In the genomic region with DNA sequence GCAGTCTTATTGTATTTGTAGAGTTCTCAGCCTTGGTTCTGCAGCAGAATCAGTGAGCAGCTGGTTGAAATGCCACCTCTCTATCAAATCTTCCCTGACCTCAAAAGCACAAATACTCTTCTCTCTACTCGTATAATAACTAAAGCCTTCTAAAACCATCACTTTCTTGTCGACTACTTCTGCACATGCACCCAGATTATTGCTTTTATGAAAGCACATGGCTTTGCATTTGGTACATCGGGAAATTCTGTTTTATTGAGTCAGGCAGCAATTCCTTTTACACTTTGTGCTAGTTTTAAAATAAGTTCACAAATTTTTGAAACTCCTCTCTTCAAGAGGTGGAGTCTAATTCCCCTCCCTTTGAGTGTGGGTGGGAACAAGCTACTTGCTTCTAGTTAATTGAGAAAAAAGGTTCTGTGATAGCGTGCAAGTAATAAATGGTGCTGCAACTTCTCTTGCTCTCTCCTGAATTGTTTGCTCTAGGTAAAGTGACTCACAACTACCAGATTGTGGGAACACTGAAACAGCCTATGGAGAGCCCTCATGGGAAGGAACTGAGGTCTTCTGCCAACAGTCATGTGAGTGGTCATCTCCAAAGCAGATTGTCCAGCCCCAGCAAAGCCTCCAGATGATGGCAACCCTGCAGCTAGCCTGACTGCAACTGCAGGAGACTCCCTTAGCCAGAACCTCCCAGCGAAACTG, we compare ENCODE assay signal across 19 cellular contexts.
DNase-seq lines count a peak whose midpoint lies in the region; ATAC-seq and TF ChIP-seq lines count a peak whose summit lies in the region.
"Had no signal": no experiment of that assay in that cellular context is flagged by ENCODE, and none has a peak within 500 bp of the region (broad histone marks: within the 10 kb centered on the region; RNA-seq: fewer than 3 reads in every experiment).

No MANE protein-coding gene starts in this region.

- H3K4me3 ChIP-seq in AG10803 (ENCODE audit: low read length) (no peak overlapping the region), Karpas-422 (ENCODE audit: low read length) (no peak overlapping the region), mammary epithelial cell (replicated peaks in 1 of 3; ENCODE audit: insufficient read depth in 1 of 3, low read depth in 2 of 3, low read length in 3 of 3) (no peak overlapping the region), hepatocyte (no peak overlapping the region), dorsolateral prefrontal cortex (no peak overlapping the region), lower lobe of right lung (no peak overlapping the region)

- BruUV-seq in mammary epithelial cell (replicated peaks; lab: Mats Ljungman, UMichigan): no TSS peak

- H2AFZ ChIP-seq in Karpas-422 (ENCODE audit: low read length) (no peak overlapping the region), mammary epithelial cell (ENCODE audit: low read depth, low read length) (no peak overlapping the region), hepatocyte (no peak overlapping the region)

- no peak overlapping the region for H3K4me2 ChIP-seq in Karpas-422 (ENCODE audit: low read depth, low read length, poor library complexity, severe bottlenecking)
- no peak overlapping the region for H3K4me2 ChIP-seq in mammary epithelial cell (ENCODE audit: insufficient read depth, low read depth, low read length)
- no peak overlapping the region for H3K4me2 ChIP-seq in hepatocyte

- peak; percentile 11 for DNase-seq in AG10803 (ENCODE audit: low read depth)
- DNase-seq in Karpas-422: peak; percentile 37
- peak; percentile 17 for DNase-seq in mammary epithelial cell
- DNase-seq in hepatocyte (ENCODE audit: low spot score): peak; percentile 14
- DNase-seq in dorsolateral prefrontal cortex: no peak
- DNase-seq in lower lobe of right lung: no peak
- DNase-seq: C1 segment of cervical spinal cord, DND-41, GF-D8, H7, NCI-H1436, NCI-H2029, NCI-H2171, NCI-H510A, NCI-H774, SHP77 treated with DMSO at 0.1 percent for 48 hours had no signal

- H3K79me2 ChIP-seq in Karpas-422 (ENCODE audit: low read length) (no peaks in the 10 kb centered on the region), mammary epithelial cell (ENCODE audit: insufficient read depth, low read length) (no peaks in the 10 kb centered on the region), hepatocyte (no peaks in the 10 kb centered on the region)

- ATAC-seq in HG03097 (IDR thresholded peaks at IDR 0.05; ENCODE audit: low FRiP score, unreplicated experiment) (no peak), lower lobe of right lung (no peak)
- ATAC-seq: Panc1, SK-N-SH treated with all-trans-retinoic acid at 6 μM for 48 hours had no signal

- no peaks in the 10 kb centered on the region for H3K36me3 ChIP-seq in Karpas-422 (ENCODE audit: insufficient read depth, low read length)
- no peaks in the 10 kb centered on the region for H3K36me3 ChIP-seq in mammary epithelial cell (ENCODE audit: insufficient read depth, low read length)
- H3K36me3 ChIP-seq in hepatocyte (replicated peaks; ENCODE audit: insufficient read depth, low read depth): no peaks in the 10 kb centered on the region
- no peaks in the 10 kb centered on the region for H3K36me3 ChIP-seq in lower lobe of right lung

- dilution Hi-C loops in mammary epithelial cell (cut with HindIII; ENCODE audit: low sequenced_read_pairs): no loop called here

- TF ChIP-seq CTCF in AG10803 (conservative IDR thresholded peaks at IDR 0.05; ENCODE audit: low read length): no peak
- TF ChIP-seq CTCF in mammary epithelial cell (conservative IDR thresholded peaks at IDR 0.05 in 1 of 2, IDR thresholded peaks at IDR 0.05 in 1 of 2; ENCODE audit: extremely low read depth in 1 of 2, insufficient read depth in 1 of 2, low read depth in 1 of 2, low read length in 2 of 2): no peak
- TF ChIP-seq CTCF in hepatocyte (IDR thresholded peaks at IDR 0.05; ENCODE audit: poor library complexity): no peak
- TF ChIP-seq CTCF in dorsolateral prefrontal cortex (IDR thresholded peaks at IDR 0.05 in 54 of 56, conservative IDR thresholded peaks at IDR 0.05 in 2 of 56; ENCODE audit: low read depth in 1 of 56, partially characterized antibody in 56 of 56): no peak
- no peak for TF ChIP-seq CTCF in lower lobe of right lung (IDR thresholded peaks at IDR 0.05)

- 69% methylated on average over 5 of the region's 5 CpGs for WGBS in mammary epithelial cell (ENCODE audit: low coverage, missing lambda C conversion rate)
- WGBS in hepatocyte (ENCODE audit: low lambda C conversion rate, missing lambda C conversion rate): 77% methylated on average over 5 of the region's 5 CpGs

- H3K9me2 ChIP-seq in Karpas-422 (replicated peaks; ENCODE audit: insufficient read depth, low read length) (no peaks in the 10 kb centered on the region), hepatocyte (replicated peaks; ENCODE audit: insufficient read depth) (no peaks in the 10 kb centered on the region)

- H3K4me1 ChIP-seq in Karpas-422 (ENCODE audit: low read length) (peaks cover 28% of the 10 kb centered on the region), mammary epithelial cell (ENCODE audit: insufficient read depth, low read length) (no peaks in the 10 kb centered on the region), hepatocyte (ENCODE audit: insufficient read depth) (no peaks in the 10 kb centered on the region), lower lobe of right lung (no peaks in the 10 kb centered on the region)

- CTCF ChIA-PET in mammary epithelial cell (lab: Charles Lee; ENCODE audit: low non-redundant PET): no interaction called here

- H3K9ac ChIP-seq in Karpas-422 (ENCODE audit: low read length) (no peak overlapping the region), mammary epithelial cell (ENCODE audit: insufficient read depth, low read length) (no peak overlapping the region)

- H3K27ac ChIP-seq in Karpas-422 (ENCODE audit: low read length): no peak overlapping the region
- no peak overlapping the region for H3K27ac ChIP-seq in mammary epithelial cell (ENCODE audit: insufficient read depth, low read depth, low read length)
- no peak overlapping the region for H3K27ac ChIP-seq in hepatocyte
- no peak overlapping the region for H3K27ac ChIP-seq in dorsolateral prefrontal cortex
- no peak overlapping the region for H3K27ac ChIP-seq in lower lobe of right lung

- H4K20me1 ChIP-seq in Karpas-422 (ENCODE audit: insufficient read depth, low read depth, low read length) (no peaks in the 10 kb centered on the region), mammary epithelial cell (ENCODE audit: insufficient read depth, low read length) (no peaks in the 10 kb centered on the region), hepatocyte (ENCODE audit: insufficient read depth, poor library complexity, severe bottlenecking) (no peaks in the 10 kb centered on the region)

- H3K27me3 ChIP-seq in Karpas-422 (ENCODE audit: low read length): no peaks in the 10 kb centered on the region
- H3K27me3 ChIP-seq in mammary epithelial cell (ENCODE audit: insufficient read depth, low read length): no peaks in the 10 kb centered on the region
- no peaks in the 10 kb centered on the region for H3K27me3 ChIP-seq in hepatocyte
- peaks cover 0 to 3% (median 0%) of the 10 kb centered on the region in 45 donors for H3K27me3 ChIP-seq in dorsolateral prefrontal cortex
- H3K27me3 ChIP-seq in lower lobe of right lung (ENCODE audit: low read depth): peaks cover 5% of the 10 kb centered on the region

- in situ Hi-C loops in mammary epithelial cell (cut with MboI; ENCODE audit: low sequenced_read_pairs in 2 of 2): loop anchor here in 1 of 2 donors (25.0 kb wide), 2 partner anchors 114 to 314 kb away; a partner anchor contains a TSS

- no peaks in the 10 kb centered on the region for H3K9me3 ChIP-seq in Karpas-422 (ENCODE audit: low read length)
- no peaks in the 10 kb centered on the region for H3K9me3 ChIP-seq in mammary epithelial cell (replicated peaks; ENCODE audit: insufficient read depth, low read length)
- H3K9me3 ChIP-seq in hepatocyte (ENCODE audit: low read depth): no peaks in the 10 kb centered on the region
- no peaks in the 10 kb centered on the region for H3K9me3 ChIP-seq in lower lobe of right lung

- intact Hi-C loops in mammary epithelial cell (cut with micrococcal nuclease): loop anchor here (2.0 to 10.0 kb wide), 3 partner anchors 121 to 323 kb away; no protein-coding TSS in a partner anchor
- intact Hi-C loops in dorsolateral prefrontal cortex (cut with DNase I): no loop called here
- intact Hi-C loops in lower lobe of right lung (cut with DNase I): no loop called here

Comparison
In these comparisons a context has a peak if more than half of its experiments do, and no peak if none do; other contexts are left out.
1. DNase-seq: peak in AG10803 (single experiment), Karpas-422 (single experiment), mammary epithelial cell (single experiment) and hepatocyte (single experiment); none in dorsolateral prefrontal cortex (0 of 10) and lower lobe of right lung (single experiment).